Comparison of ENCODE assay signal across 1 cellular context in the genomic region with DNA sequence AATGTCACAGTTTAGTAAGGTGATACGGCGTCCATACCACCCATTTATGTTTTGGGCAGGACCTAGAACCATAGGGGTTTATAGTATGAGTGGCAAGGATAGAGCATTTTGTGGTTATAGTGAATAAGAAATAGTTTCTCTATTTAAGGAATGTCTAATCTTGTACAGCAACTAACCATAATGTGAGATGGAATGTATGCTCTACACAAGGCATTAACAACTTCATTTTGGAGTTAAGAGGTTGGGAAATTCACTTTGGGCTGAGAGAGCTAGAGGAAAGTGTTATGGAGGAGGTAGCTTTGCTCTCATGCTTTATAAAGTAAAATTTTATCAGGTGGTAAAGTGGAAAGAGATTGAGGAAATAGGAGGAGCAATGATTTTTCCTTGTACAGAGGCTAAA.
TF ChIP-seq lines count a peak whose summit lies in the region.

No MANE protein-coding gene starts in this region.

TF ChIP-seq in IMR-90, 13 proteins besides CTCF, POLR2A, EP300 and RAD21:
- TF ChIP-seq MXI1 (IDR thresholded peaks at IDR 0.05; ENCODE audit: borderline replicate concordance, low read depth, low read length) (no peak), NFE2L2 (IDR thresholded peaks at IDR 0.05; ENCODE audit: low read depth, low read length) (no peak), MAZ (IDR thresholded peaks at IDR 0.05; ENCODE audit: borderline replicate concordance, low read depth, low read length) (no peak), BHLHE40 (IDR thresholded peaks at IDR 0.05; ENCODE audit: low read depth, low read length) (no peak), FOS (IDR thresholded peaks at IDR 0.05; ENCODE audit: low read depth, low read length) (no peak), MAFK (IDR thresholded peaks at IDR 0.05; ENCODE audit: low read depth, low read length) (no peak), RFX5 (IDR thresholded peaks at IDR 0.05; ENCODE audit: low read depth, low read length) (no peak), SMC3 (IDR thresholded peaks at IDR 0.05; ENCODE audit: low read depth, low read length) (no peak), CHD1 (IDR thresholded peaks at IDR 0.05; ENCODE audit: low read depth, low read length) (no peak), CEBPB (IDR thresholded peaks at IDR 0.05; ENCODE audit: low read depth, low read length) (no peak), RCOR1 (IDR thresholded peaks at IDR 0.05; ENCODE audit: insufficient replicate concordance, low read length) (no peak)
- TF ChIP-seq, protein P1, sequence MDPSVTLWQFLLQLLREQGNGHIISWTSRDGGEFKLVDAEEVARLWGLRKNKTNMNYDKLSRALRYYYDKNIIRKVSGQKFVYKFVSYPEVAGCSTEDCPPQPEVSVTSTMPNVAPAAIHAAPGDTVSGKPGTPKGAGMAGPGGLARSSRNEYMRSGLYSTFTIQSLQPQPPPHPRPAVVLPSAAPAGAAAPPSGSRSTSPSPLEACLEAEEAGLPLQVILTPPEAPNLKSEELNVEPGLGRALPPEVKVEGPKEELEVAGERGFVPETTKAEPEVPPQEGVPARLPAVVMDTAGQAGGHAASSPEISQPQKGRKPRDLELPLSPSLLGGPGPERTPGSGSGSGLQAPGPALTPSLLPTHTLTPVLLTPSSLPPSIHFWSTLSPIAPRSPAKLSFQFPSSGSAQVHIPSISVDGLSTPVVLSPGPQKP (IDR thresholded peaks at IDR 0.05; ENCODE audit: borderline replicate concordance, low read depth, low read length), result no peak
- TF ChIP-seq, protein P2, sequence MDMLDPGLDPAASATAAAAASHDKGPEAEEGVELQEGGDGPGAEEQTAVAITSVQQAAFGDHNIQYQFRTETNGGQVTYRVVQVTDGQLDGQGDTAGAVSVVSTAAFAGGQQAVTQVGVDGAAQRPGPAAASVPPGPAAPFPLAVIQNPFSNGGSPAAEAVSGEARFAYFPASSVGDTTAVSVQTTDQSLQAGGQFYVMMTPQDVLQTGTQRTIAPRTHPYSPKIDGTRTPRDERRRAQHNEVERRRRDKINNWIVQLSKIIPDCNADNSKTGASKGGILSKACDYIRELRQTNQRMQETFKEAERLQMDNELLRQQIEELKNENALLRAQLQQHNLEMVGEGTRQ (IDR thresholded peaks at IDR 0.05; ENCODE audit: low read depth, low read length), result no peak
